Comparison of ENCODE assay signal across 8 cellular contexts in genomic region chr17:30969989-30970680, GRCh38. TPM values are rescaled to one million over a fixed set of nuclear protein-coding genes. Genes with fewer than 3 reads are reported as not detected.
DNase-seq lines count a peak whose midpoint lies in the region; ATAC-seq, FAIRE-seq and TF ChIP-seq lines count a peak whose summit lies in the region.

No MANE protein-coding gene starts in this region.

- no peak for TF ChIP-seq RAD21 in A549 (conservative IDR thresholded peaks at IDR 0.05 in 1 of 2, IDR thresholded peaks at IDR 0.05 in 1 of 2)

- peaks cover under 1% of the 10 kb centered on the region for H3K36me3 Mint-ChIP-seq in T-helper 17 cell (ENCODE audit: low read depth)
- H3K36me3 Mint-ChIP-seq in endodermal cell (ENCODE audit: low read depth) = peaks cover 12% of the 10 kb centered on the region

- H3K36me3 ChIP-seq in endodermal cell (ENCODE audit: control insufficient read depth, insufficient read depth, low read length) = no peaks in the 10 kb centered on the region
- peaks cover 0 to 2% of the 10 kb centered on the region in 2 donors for H3K36me3 ChIP-seq in muscle layer of duodenum (ENCODE audit: control insufficient read depth in 1 of 2, insufficient read depth in 2 of 2, low read length in 2 of 2)

- CTCF ChIA-PET in A549 (lab: Yijun Ruan, JAX) = interaction anchor here (0.9 to 2.3 kb wide), 6 partner anchors 12 to 247 kb away, joined by 3 to 9 read pairs (median 4); no protein-coding TSS in a partner anchor

- peak; percentile 15 to 26; a peak in 5 of 6 replicates for ATAC-seq in A549
- ATAC-seq in GM19397 (IDR thresholded peaks at IDR 0.05; ENCODE audit: unreplicated experiment) = peak; percentile 25
- ATAC-seq in T-helper 17 cell = peak; percentile 69
- ATAC-seq in GM19023 (IDR thresholded peaks at IDR 0.05; ENCODE audit: unreplicated experiment) = no peak
- ATAC-seq in HG03108 (IDR thresholded peaks at IDR 0.05; ENCODE audit: unreplicated experiment) = no peak

- peaks cover 13% of the 10 kb centered on the region for H3K9me3 Mint-ChIP-seq in endodermal cell

- DNase-seq in A549 (ENCODE audit: low read depth in 1 of 2, low spot score in 1 of 2) (peak in 1 of 2 experiments; percentile 57), T-helper 17 cell (peak in 1 of 3 donors; percentile 21), endodermal cell (peak; percentile 81), NCI-H446 (lab: John Stamatoyannopoulos, UW) (no peak)

- peaks cover 11% of the 10 kb centered on the region for H3K9me3 ChIP-seq in A549
- no peaks in the 10 kb centered on the region for H3K9me3 ChIP-seq in T-helper 17 cell (ENCODE audit: control insufficient read depth, low read length, poor library complexity, severe bottlenecking)
- peaks cover 7% of the 10 kb centered on the region for H3K9me3 ChIP-seq in endodermal cell (ENCODE audit: control insufficient read depth, low read length)
- H3K9me3 ChIP-seq in muscle layer of duodenum (ENCODE audit: control insufficient read depth in 1 of 2, low read length in 2 of 2) = no peaks in the 10 kb centered on the region

- H3K27me3 Mint-ChIP-seq in T-helper 17 cell (no peaks in the 10 kb centered on the region), endodermal cell (ENCODE audit: insufficient read depth) (no peaks in the 10 kb centered on the region)

- H3K27ac ChIP-seq in A549 = peak overlapping the region; percentile 84 to 91
- no peak overlapping the region for H3K27ac ChIP-seq in endodermal cell (ENCODE audit: low read depth, low read length)
- H3K27ac ChIP-seq in muscle layer of duodenum (ENCODE audit: low read length) = peak overlapping the region; percentile 80

- no peak for TF ChIP-seq EP300 in A549 (IDR thresholded peaks at IDR 0.05)

- H3K27ac Mint-ChIP-seq in T-helper 17 cell (peak overlapping the region; percentile 94), endodermal cell (peak overlapping the region; percentile 99)

- peak overlapping the region; percentile 74 for H3K4me2 ChIP-seq in A549

- H3K27me3 ChIP-seq in endodermal cell (ENCODE audit: control insufficient read depth, insufficient read depth, low read length, poor library complexity, severe bottlenecking) (no peaks in the 10 kb centered on the region), muscle layer of duodenum (ENCODE audit: low read depth, low read length) (no peaks in the 10 kb centered on the region)

- FAIRE-seq in A549 (lab: Jason Lieb, UNC) = no peak

- TF ChIP-seq CTCF in A549 (IDR thresholded peaks at IDR 0.05) = no peak
- TF ChIP-seq CTCF in endodermal cell (conservative IDR thresholded peaks at IDR 0.05) = no peak

- 25% methylated on average over 23 of the region's 23 CpGs for WGBS in A549 (ENCODE audit: missing lambda C conversion rate)
- WGBS in endodermal cell (ENCODE audit: insufficient coverage in 1 of 2, insufficient read length in 1 of 2), 2 experiments = 19 to 24% methylated on average over 19 to 23 of the region's 23 CpGs

- H3K4me3 ChIP-seq in A549 (peak overlapping the region; percentile 60), endodermal cell (ENCODE audit: low read length) (peak overlapping the region; percentile 81), muscle layer of duodenum (ENCODE audit: low read depth in 1 of 2, low read length in 2 of 2) (peak overlapping the region; percentile 72 to 92)

- peak overlapping the region; percentile 56 for H3K9ac ChIP-seq in endodermal cell (ENCODE audit: extremely low read depth, low read length, poor library complexity, severe bottlenecking)

- POLR2A ChIA-PET in A549 (lab: Yijun Ruan, JAX) = interaction anchor here (0.6 to 2.6 kb wide), 7 partner anchors 9 to 236 kb away, joined by 3 to 13 read pairs (median 4); partner anchors contain the start of gene TEFM

- H3K4me1 Mint-ChIP-seq in T-helper 17 cell = peaks cover 14% of the 10 kb centered on the region
- peaks cover 2% of the 10 kb centered on the region for H3K4me1 Mint-ChIP-seq in endodermal cell

- H3K4me1 ChIP-seq in A549 (peaks cover 10% of the 10 kb centered on the region), endodermal cell (ENCODE audit: control insufficient read depth, insufficient read depth, low read length) (no peaks in the 10 kb centered on the region), muscle layer of duodenum (ENCODE audit: control insufficient read depth in 1 of 2, insufficient read depth in 2 of 2, low read length in 2 of 2) (peaks cover 0 to 7% of the 10 kb centered on the region in 2 donors)

- peak overlapping the region; percentile 97 for H3K4me3 Mint-ChIP-seq in T-helper 17 cell
- peak overlapping the region; percentile 85 for H3K4me3 Mint-ChIP-seq in endodermal cell

- TF ChIP-seq POLR2A in A549 (IDR thresholded peaks at IDR 0.05; ENCODE audit: low read length) = no peak

TF ChIP-seq in A549, 52 proteins besides CTCF, POLR2A, EP300 and RAD21:
- no peak for TF ChIP-seq RNF2 (IDR thresholded peaks at IDR 0.05; ENCODE audit: borderline replicate concordance, low read depth)

RNA-seq across cellular contexts. Expression of gene RNF135, which starts 0.7 kb away (rescaled TPM):
- polyA plus RNA-seq in A549 (2011; rRNA removed) (35.0 and 43.1 TPM in 2 replicates), A549 (2017; fragmentation: RNase III; extraction: RNeasy Plus Mini Kit Qiagen cat#74134 plus additional on column Dnase treatment) (23.1 to 25.8 TPM (median 24.7 TPM) in 3 replicates)
- polyA plus RNA-seq in A549 (2012; cell fraction: cytosol; rRNA removed) = 26.1 and 35.3 TPM in 2 replicates
- polyA plus RNA-seq in A549 (2012; cell fraction: nucleus; rRNA removed) = 18.7 and 21.8 TPM in 2 replicates
- polyA minus RNA-seq in A549 (2011; rRNA and poly(A)+ RNA removed) = 19.1 and 20.7 TPM in 2 replicates
- total RNA-seq in T-helper 17 cell (1 to 10 TPM; 2.3 to 5.9 TPM), endodermal cell (10 to 100 TPM; 14.8 to 20.7 TPM)
- polyA plus RNA-seq in endodermal cell (2013, experiment 1 of 2) = 7.8 TPM
- 7.4 TPM for polyA plus RNA-seq in endodermal cell (2013, experiment 2 of 2)

RNA-seq across cellular contexts. Expression of gene ADAP2, which starts 48.4 kb away (rescaled TPM):
- 4.5 and 5.0 TPM in 2 replicates for polyA plus RNA-seq in A549 (2011; rRNA removed)
- 3.4 and 4.1 TPM in 2 replicates for polyA plus RNA-seq in A549 (2012; cell fraction: cytosol; rRNA removed)
- polyA plus RNA-seq in A549 (2012; cell fraction: nucleus; rRNA removed) = 3.2 TPM in 2 replicates
- 3.3 to 3.9 TPM (median 3.7 TPM) in 3 replicates for polyA plus RNA-seq in A549 (2017; fragmentation: RNase III; extraction: RNeasy Plus Mini Kit Qiagen cat#74134 plus additional on column Dnase treatment)
- 5.4 and 5.9 TPM in 2 replicates for polyA minus RNA-seq in A549 (2011; rRNA and poly(A)+ RNA removed)
- 1 to 10 TPM in 1 of 2 donors, under 1 TPM in 1; 0.42 to 1.1 TPM for total RNA-seq in T-helper 17 cell
- 1 to 10 TPM; 1.8 TPM for total RNA-seq in endodermal cell
- polyA plus RNA-seq in endodermal cell (2013, experiment 1 of 2) = 2.6 TPM
- polyA plus RNA-seq in endodermal cell (2013, experiment 2 of 2) = 1.5 TPM

Comparison
In these comparisons a context has a peak if more than half of its experiments do, and no peak if none do; other contexts are left out.
1. ATAC-seq: peak in A549 (2 of 2), GM19397 (single experiment) and T-helper 17 cell (single experiment); none in GM19023 (single experiment) and HG03108 (single experiment).
2. Peak in every context shown above with its lines, with median percentiles within 50 percentile points of each other: H3K4me3 ChIP-seq.